15 cellular contexts compared by ENCODE assay signal in the genomic region with DNA sequence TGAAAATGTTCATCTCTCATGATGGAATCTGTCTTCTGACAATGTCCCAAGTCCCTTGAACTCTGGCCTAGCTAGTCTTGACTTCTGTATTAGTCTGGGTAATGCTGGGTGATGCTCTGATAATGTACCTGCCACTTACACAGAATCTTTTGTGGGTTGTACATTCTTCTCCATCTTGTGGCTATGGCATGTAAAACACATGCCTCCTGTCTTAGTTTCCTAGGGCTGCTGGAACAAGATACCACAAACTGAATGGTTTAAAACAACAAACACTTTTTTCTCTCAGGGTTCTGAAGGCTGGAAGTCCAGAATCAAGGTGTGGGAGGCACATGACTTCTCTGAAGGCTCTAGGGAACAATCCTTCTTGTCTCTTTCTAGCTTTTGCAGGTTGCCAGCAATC. TPM values are rescaled to one million over a fixed set of nuclear protein-coding genes. Genes with fewer than 3 reads are reported as not detected.
DNase-seq lines count a peak whose midpoint lies in the region; ATAC-seq lines count a peak whose summit lies in the region.
"Had no signal": no experiment of that assay in that cellular context is flagged by ENCODE, and none has a peak within 500 bp of the region (broad histone marks: within the 10 kb centered on the region; RNA-seq: fewer than 3 reads in every experiment).

No MANE protein-coding gene starts in this region.

- no peak for ATAC-seq in GM21723 (IDR thresholded peaks at IDR 0.05; ENCODE audit: unreplicated experiment)
- no peak for ATAC-seq in natural killer cell treated with Interleukin-12 subunit alpha and Interleukin-12 subunit beta and Interleukin-15 and Interleukin-18, amount 100 ng/mL, for 72 hours
- ATAC-seq: K562 had no signal

- no peaks in the 10 kb centered on the region for H3K36me3 Mint-ChIP-seq in natural killer cell treated with Interleukin-12 subunit alpha and Interleukin-12 subunit beta and Interleukin-15 and Interleukin-18, amount 100 ng/mL, for 72 hours

- peak; percentile 50 for DNase-seq in EH (ENCODE audit: low read depth)
- peak; percentile 22 for DNase-seq in LHCN-M2 (ENCODE audit: low read depth)
- peak; percentile 75 for DNase-seq in astrocyte of the hippocampus (ENCODE audit: low read depth, low spot score)
- peak; percentile 46 for DNase-seq in iris pigment epithelial cell (ENCODE audit: low read depth)
- no peak for DNase-seq in activated T-cell treated with anti-CD3 and anti-CD28 coated beads, Interleukin-2, amount 50 U/mL, for 1 hour
- no peak for DNase-seq in NCI-H345 treated with DMSO at 0.1 percent for 48 hours (lab: John Stamatoyannopoulos, UW; ENCODE audit: unreplicated experiment)
- no peak for DNase-seq in natural killer cell treated with Interleukin-12 subunit alpha and Interleukin-12 subunit beta and Interleukin-15 and Interleukin-18, amount 100 ng/mL, for 72 hours (ENCODE audit: low spot score)
- DNase-seq: DMS153, MV-4-11, NCI-H1417 treated with DMSO at 0.1 percent for 48 hours, NCI-H187 treated with DMSO at 0.1 percent for 48 hours, NCI-H345, PC-9 had no signal

- H3K27me3 Mint-ChIP-seq in natural killer cell treated with Interleukin-12 subunit alpha and Interleukin-12 subunit beta and Interleukin-15 and Interleukin-18, amount 100 ng/mL, for 72 hours, result peaks cover 10% of the 10 kb centered on the region in 2 donors

- H3K4me3 Mint-ChIP-seq in natural killer cell treated with Interleukin-12 subunit alpha and Interleukin-12 subunit beta and Interleukin-15 and Interleukin-18, amount 100 ng/mL, for 72 hours, result no peak overlapping the region

- no peaks in the 10 kb centered on the region for H3K4me1 Mint-ChIP-seq in natural killer cell treated with Interleukin-12 subunit alpha and Interleukin-12 subunit beta and Interleukin-15 and Interleukin-18, amount 100 ng/mL, for 72 hours (ENCODE audit: low read depth in 2 of 2)

- no peaks in the 10 kb centered on the region for H3K9me3 Mint-ChIP-seq in natural killer cell treated with Interleukin-12 subunit alpha and Interleukin-12 subunit beta and Interleukin-15 and Interleukin-18, amount 100 ng/mL, for 72 hours

- no peak overlapping the region for H3K27ac Mint-ChIP-seq in natural killer cell treated with Interleukin-12 subunit alpha and Interleukin-12 subunit beta and Interleukin-15 and Interleukin-18, amount 100 ng/mL, for 72 hours

RNA-seq across cellular contexts. Expression of gene RAPGEF4, which starts 57.1 kb away (rescaled TPM):
- total RNA-seq in LHCN-M2 (2014; rRNA removed), result 0.23 and 0.26 TPM in 2 replicates
- polyA plus RNA-seq in LHCN-M2 (2012), result 0.05 TPM
- total RNA-seq in natural killer cell treated with Interleukin-12 subunit alpha and Interleukin-12 subunit beta and Interleukin-15 and Interleukin-18, amount 100 ng/mL, for 72 hours, result under 1 TPM in 1 of 2 donors, not detected in 1; 0.43 TPM
- total RNA-seq: PC-9 had no signal

Comparison
In these comparisons a context has a peak if more than half of its experiments do, and no peak if none do; other contexts are left out.
1. DNase-seq: peak in EH (single experiment), LHCN-M2 (single experiment), astrocyte of the hippocampus (single experiment) and iris pigment epithelial cell (single experiment); none in activated T-cell treated with anti-CD3 and anti-CD28 coated beads, Interleukin-2, amount 50 U/mL, for 1 hour (single experiment), NCI-H345 treated with DMSO at 0.1 percent for 48 hours (single experiment) and natural killer cell treated with Interleukin-12 subunit alpha and Interleukin-12 subunit beta and Interleukin-15 and Interleukin-18, amount 100 ng/mL, for 72 hours (single experiment).